Comparison of ENCODE assay signal across 21 cellular contexts in the genomic region with DNA sequence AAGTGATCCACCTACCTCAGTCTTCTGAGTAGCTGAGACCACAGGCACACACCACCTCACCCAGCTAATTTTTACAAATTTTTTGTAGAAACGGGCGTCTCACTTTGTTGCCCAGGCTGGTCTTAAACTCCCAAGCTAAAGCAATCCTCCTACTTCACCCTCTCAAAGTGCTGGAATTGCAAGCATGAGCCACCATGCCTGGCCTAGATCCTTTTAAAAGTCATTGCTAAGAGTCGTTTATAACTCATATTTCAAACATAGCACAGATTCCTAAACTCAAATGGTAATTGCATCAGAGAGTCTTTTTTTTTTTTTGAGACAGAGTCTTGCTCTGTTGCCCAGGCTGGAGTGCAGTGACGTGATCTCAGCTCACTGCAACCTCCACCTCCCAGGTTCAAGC. TPM values are rescaled to one million over a fixed set of nuclear protein-coding genes. Genes with fewer than 3 reads are reported as not detected.
DNase-seq lines count a peak whose midpoint lies in the region; ATAC-seq and TF ChIP-seq lines count a peak whose summit lies in the region.
"Had no signal": no experiment of that assay in that cellular context is flagged by ENCODE, and none has a peak within 500 bp of the region (broad histone marks: within the 10 kb centered on the region; RNA-seq: fewer than 3 reads in every experiment).

No MANE protein-coding gene starts in this region.

- H3K36me3 Mint-ChIP-seq in chondrocyte (ENCODE audit: low read depth): peaks cover 1% of the 10 kb centered on the region

- DNase-seq in cardiac septum (ENCODE audit: low spot score) (peak; percentile 1), Right ventricle myocardium inferior (ENCODE audit: missing footprints) (no peak), chondrocyte (ENCODE audit: low spot score) (no peak), NCI-H526 (lab: John Stamatoyannopoulos, UW) (no peak), smooth muscle cell (lab: John Stamatoyannopoulos, UW; ENCODE audit: unreplicated experiment) (no peak), NCI-H510A treated with DMSO at 0.1 percent for 48 hours (lab: John Stamatoyannopoulos, UW) (no peak), SW480 (ENCODE audit: low spot score) (no peak)
- DNase-seq: 8988T; CD4-positive, alpha-beta memory T cell; DMS153; GF-D8; HCEC 1CT; KBM-7; MV-4-11; NCI-H187; NCI-H2227 treated with DMSO at 0.1 percent for 48 hours; NCI-H524 had no signal

- TF ChIP-seq EP300 in gastroesophageal sphincter (IDR thresholded peaks at IDR 0.05): no peak

- no peaks in the 10 kb centered on the region for H4K20me1 ChIP-seq in smooth muscle cell (ENCODE audit: low read depth)

- ATAC-seq in Right ventricle myocardium inferior (no peak), gastroesophageal sphincter (peak; percentile 44)
- ATAC-seq: GM23338 had no signal

- peak overlapping the region; percentile 57 for H3K27ac Mint-ChIP-seq in chondrocyte (ENCODE audit: unreplicated experiment)
- H3K27ac Mint-ChIP-seq: B cell, GM23338 had no signal

- H3K27ac ChIP-seq in gastroesophageal sphincter: peak overlapping the region in 2 of 4 donors; percentile 30 to 40
- no peak overlapping the region for H3K27ac ChIP-seq in smooth muscle cell (ENCODE audit: low read depth)
- H3K27ac ChIP-seq: RWPE1 had no signal

- H3K9me3 Mint-ChIP-seq in chondrocyte (ENCODE audit: low read depth): peaks cover 8% of the 10 kb centered on the region

- H3K27me3 ChIP-seq in gastroesophageal sphincter: no peaks in the 10 kb centered on the region
- H3K27me3 ChIP-seq in smooth muscle cell (ENCODE audit: low read depth): no peaks in the 10 kb centered on the region

- 15 to 50% methylated on average over 2 to 4 of the region's 4 CpGs for WGBS in gastroesophageal sphincter (ENCODE audit: low coverage in 1 of 2), 2 donors
- 85% methylated on average over 4 of the region's 4 CpGs for WGBS in smooth muscle cell (ENCODE audit: low lambda C conversion rate)

- no peak overlapping the region for H2AFZ ChIP-seq in smooth muscle cell (ENCODE audit: low read depth)
- H2AFZ ChIP-seq: GM23338 had no signal

- intact Hi-C loops in cardiac septum (cut with DNase I): loop anchor here (10.0 kb wide), 1 partner anchor 136 kb away; a partner anchor contains a TSS
- intact Hi-C loops in Right ventricle myocardium inferior (cut with DNase I): no loop called here

- no peaks in the 10 kb centered on the region for H3K79me2 ChIP-seq in smooth muscle cell (ENCODE audit: low read depth)

- no peak overlapping the region for H3K4me2 ChIP-seq in smooth muscle cell
- H3K4me2 ChIP-seq: GM23338 had no signal

- no peaks in the 10 kb centered on the region for H3K27me3 Mint-ChIP-seq in chondrocyte (ENCODE audit: low read depth)
- H3K27me3 Mint-ChIP-seq: B cell; CD4-positive, alpha-beta memory T cell had no signal

- H3K4me3 ChIP-seq in gastroesophageal sphincter (no peak overlapping the region), smooth muscle cell (no peak overlapping the region)
- H3K4me3 ChIP-seq: GM23338 had no signal

- H3K4me1 Mint-ChIP-seq in chondrocyte (ENCODE audit: low read depth): no peaks in the 10 kb centered on the region
- H3K4me1 Mint-ChIP-seq: B cell, GM23338 had no signal

- TF ChIP-seq CTCF in chondrocyte (IDR thresholded peaks at IDR 0.05): no peak
- TF ChIP-seq CTCF in gastroesophageal sphincter (IDR thresholded peaks at IDR 0.05): no peak
- TF ChIP-seq CTCF in smooth muscle cell (IDR thresholded peaks at IDR 0.05; ENCODE audit: borderline replicate concordance, insufficient read depth, poor library complexity, severe bottlenecking): no peak

- no peaks in the 10 kb centered on the region for H3K36me3 ChIP-seq in gastroesophageal sphincter
- no peaks in the 10 kb centered on the region for H3K36me3 ChIP-seq in smooth muscle cell (ENCODE audit: low read depth)

- H3K9ac ChIP-seq in smooth muscle cell (ENCODE audit: low read depth): no peak overlapping the region

- H3K4me3 Mint-ChIP-seq in chondrocyte (ENCODE audit: unreplicated experiment): no peak overlapping the region
- H3K4me3 Mint-ChIP-seq: B cell; CD4-positive, alpha-beta memory T cell; GM23338 had no signal

- H3K9me3 ChIP-seq in gastroesophageal sphincter: no peaks in the 10 kb centered on the region
- H3K9me3 ChIP-seq in smooth muscle cell (replicated peaks; ENCODE audit: low read depth): no peaks in the 10 kb centered on the region

- no peaks in the 10 kb centered on the region for H3F3A ChIP-seq in smooth muscle cell (ENCODE audit: low read depth)

- peaks cover 0 to 10% (median 0%) of the 10 kb centered on the region in 3 donors for H3K4me1 ChIP-seq in gastroesophageal sphincter
- H3K4me1 ChIP-seq in smooth muscle cell (ENCODE audit: low read depth): no peaks in the 10 kb centered on the region

- TF ChIP-seq POLR2A in gastroesophageal sphincter (IDR thresholded peaks at IDR 0.05): no peak

RNA-seq across cellular contexts. Expression of a gene that starts 7.7 kb away (rescaled TPM):
- total RNA-seq in cardiac septum: 20.7 TPM
- 52.2 TPM for total RNA-seq in Right ventricle myocardium inferior
- total RNA-seq in chondrocyte: 15.5 to 21.8 TPM (median 17.3 TPM) in 3 replicates
- 100 to 1,000 TPM; 348 to 854 (median 449) TPM for total RNA-seq in gastroesophageal sphincter
- total RNA-seq in smooth muscle cell: 3.9 and 4.6 TPM in 2 replicates
- polyA plus RNA-seq in smooth muscle cell: 2.1 and 3.4 TPM in 2 replicates
